ENCODE assay signal across 14 cellular contexts in genomic region chr5:78501411-78502338, GRCh38.
DNase-seq lines count a peak whose midpoint lies in the region; ATAC-seq and TF ChIP-seq lines count a peak whose summit lies in the region.
"Had no signal": no experiment of that assay in that cellular context is flagged by ENCODE, and none has a peak within 500 bp of the region (broad histone marks: within the 10 kb centered on the region; RNA-seq: fewer than 3 reads in every experiment).

No MANE protein-coding gene starts in this region.

- peaks cover 82% of the 10 kb centered on the region for H3K4me1 Mint-ChIP-seq in WTC11
- H3K4me1 Mint-ChIP-seq: activated naive CD4-positive, alpha-beta T cell treated with anti-CD3 and anti-CD28 coated beads, Interleukin-2, amount 50 U/mL, for 24 hours had no signal

- H3K4me1 ChIP-seq in gastroesophageal sphincter (peaks cover 30 to 79% (median 40%) of the 10 kb centered on the region in 3 donors), skeletal muscle satellite cell (ENCODE audit: control insufficient read depth, insufficient read depth, low read length) (peaks cover 81% of the 10 kb centered on the region), psoas muscle (peaks cover 41% of the 10 kb centered on the region)

- ATAC-seq in WTC11 (no peak), gastroesophageal sphincter (no peak), psoas muscle (no peak), HG03280 (IDR thresholded peaks at IDR 0.05; ENCODE audit: unreplicated experiment) (no peak)
- ATAC-seq: esophagus mucosa had no signal

- H3K36me3 ChIP-seq in gastroesophageal sphincter (no peaks in the 10 kb centered on the region), skeletal muscle satellite cell (ENCODE audit: insufficient read depth, low read length) (peaks cover 12% of the 10 kb centered on the region), psoas muscle (ENCODE audit: insufficient read depth in 1 of 2, low read depth in 1 of 2) (no peaks in the 10 kb centered on the region)

- H3K27me3 Mint-ChIP-seq in WTC11 (ENCODE audit: low read depth): no peaks in the 10 kb centered on the region

- H3K27me3 ChIP-seq in gastroesophageal sphincter (no peaks in the 10 kb centered on the region), skeletal muscle satellite cell (ENCODE audit: control insufficient read depth, insufficient read depth, low read length) (no peaks in the 10 kb centered on the region), psoas muscle (ENCODE audit: insufficient read depth in 3 of 3, low read length in 2 of 3) (no peaks in the 10 kb centered on the region)

- H3K4me2 ChIP-seq in skeletal muscle satellite cell (ENCODE audit: low read length): peak overlapping the region; percentile 57

- intact Hi-C loops in psoas muscle (cut with DNase I): no loop called here

- TF ChIP-seq EP300 in gastroesophageal sphincter (IDR thresholded peaks at IDR 0.05): no peak

- CTCF ChIA-PET in WTC11 (lab: Charles Lee): interaction anchor here (0.6 to 1.4 kb wide), 3 partner anchors 32 to 427 kb away, joined by 3 to 6 read pairs (median 3); no protein-coding TSS in a partner anchor

- peak overlapping the region; percentile 76 for H3K9ac ChIP-seq in skeletal muscle satellite cell (ENCODE audit: low read depth, low read length)

- TF ChIP-seq CTCF in WTC11 (IDR thresholded peaks at IDR 0.05) (no peak), gastroesophageal sphincter (IDR thresholded peaks at IDR 0.05) (no peak), psoas muscle (IDR thresholded peaks at IDR 0.05) (no peak)

- TF ChIP-seq POLR2A in gastroesophageal sphincter (IDR thresholded peaks at IDR 0.05): no peak

- H3K4me3 Mint-ChIP-seq in WTC11: no peak overlapping the region
- H3K4me3 Mint-ChIP-seq: activated naive CD4-positive, alpha-beta T cell treated with anti-CD3 and anti-CD28 coated beads, Interleukin-2, amount 50 U/mL, for 24 hours had no signal

- H3K36me3 Mint-ChIP-seq in WTC11: no peaks in the 10 kb centered on the region
- H3K36me3 Mint-ChIP-seq: activated naive CD4-positive, alpha-beta T cell treated with anti-CD3 and anti-CD28 coated beads, Interleukin-2, amount 50 U/mL, for 24 hours had no signal

- POLR2A ChIA-PET in WTC11 (lab: Charles Lee): no interaction called here

- H3K27ac ChIP-seq in gastroesophageal sphincter: peak overlapping the region in 3 of 4 donors; percentile 20 to 49 (median 38)
- no peak overlapping the region for H3K27ac ChIP-seq in psoas muscle

- peak overlapping the region; percentile 40; the same call in 1 of the 2 replicates for H3K27ac Mint-ChIP-seq in WTC11
- H3K27ac Mint-ChIP-seq: activated naive CD4-positive, alpha-beta T cell treated with anti-CD3 and anti-CD28 coated beads, Interleukin-2, amount 50 U/mL, for 24 hours had no signal

- H3K9me3 Mint-ChIP-seq in WTC11: no peaks in the 10 kb centered on the region
- H3K9me3 Mint-ChIP-seq: activated naive CD4-positive, alpha-beta T cell treated with anti-CD3 and anti-CD28 coated beads, Interleukin-2, amount 50 U/mL, for 24 hours had no signal

- no peaks in the 10 kb centered on the region for H3K9me3 ChIP-seq in gastroesophageal sphincter
- H3K9me3 ChIP-seq in skeletal muscle satellite cell (replicated peaks; ENCODE audit: low read length): no peaks in the 10 kb centered on the region
- no peaks in the 10 kb centered on the region for H3K9me3 ChIP-seq in psoas muscle

- peak; percentile 14 for DNase-seq in HCEC 1CT
- DNase-seq in WTC11 (ENCODE audit: low spot score): no peak
- no peak for DNase-seq in psoas muscle
- no peak for DNase-seq in amygdala (lab: John Stamatoyannopoulos, UW)
- DNase-seq in epidermal melanocyte (ENCODE audit: insufficient read length, low spot score): no peak
- DNase-seq: activated CD8-positive, alpha-beta memory T cell treated with anti-CD3 and anti-CD28 coated beads, Interleukin-2, amount 50 U/mL, for 48 hours; NCI-H1436; NCI-H526; SHP77 had no signal

- WGBS in gastroesophageal sphincter (ENCODE audit: low coverage in 1 of 2), 2 donors: 53 to 54% methylated on average over 9 of the region's 9 CpGs
- 62 to 72% (median 64%) methylated on average over 9 of the region's 9 CpGs for WGBS in psoas muscle, 3 donors

- no peak overlapping the region for H3K4me3 ChIP-seq in gastroesophageal sphincter
- H3K4me3 ChIP-seq in skeletal muscle satellite cell (ENCODE audit: low read length): peak overlapping the region; percentile 25
- no peak overlapping the region for H3K4me3 ChIP-seq in psoas muscle

TF ChIP-seq in WTC11, 78 proteins besides CTCF, POLR2A, EP300 and RAD21:
- no peak for TF ChIP-seq ETV6 (CRISPR knock-in tag; IDR thresholded peaks at IDR 0.05)
- TF ChIP-seq CBFB (CRISPR knock-in tag; IDR thresholded peaks at IDR 0.05; ENCODE audit: low read depth): no peak
- TF ChIP-seq ZNF416 (CRISPR knock-in tag; IDR thresholded peaks at IDR 0.05): no peak
- TF ChIP-seq FOXJ3 (CRISPR knock-in tag; IDR thresholded peaks at IDR 0.05; ENCODE audit: borderline replicate concordance): no peak
- TF ChIP-seq ZNF138 (CRISPR knock-in tag; conservative IDR thresholded peaks at IDR 0.05): no peak
- no peak for TF ChIP-seq TEAD4 (CRISPR knock-in tag; IDR thresholded peaks at IDR 0.05)
- TF ChIP-seq ZNF281 (CRISPR knock-in tag; IDR thresholded peaks at IDR 0.05): no peak
- no peak for TF ChIP-seq PREB (CRISPR knock-in tag; IDR thresholded peaks at IDR 0.05; ENCODE audit: borderline replicate concordance)
- TF ChIP-seq ZNF512 (CRISPR knock-in tag; IDR thresholded peaks at IDR 0.05; ENCODE audit: borderline replicate concordance): no peak
- TF ChIP-seq E2F1 (CRISPR knock-in tag; IDR thresholded peaks at IDR 0.05): no peak
TF ChIP-seq in WTC11: peak in this region for 0.
